ENCODE assay signal across 27 cellular contexts in genomic region chr6:138124096-138124495, GRCh38.
"Had no signal": no experiment of that assay in that cellular context is flagged by ENCODE, and none has a peak within 500 bp of the region (broad histone marks: within the 10 kb centered on the region; RNA-seq: fewer than 3 reads in every experiment).

No MANE protein-coding gene starts in this region.

- H3K4me3 ChIP-seq: stomach, suprapubic skin, testis, thoracic aorta, thyroid gland, tibial artery, tibial nerve, transverse colon, upper lobe of left lung, upper lobe of right lung, uterus, vagina had no signal

- FAIRE-seq: urothelium cell line had no signal

- H3K27me3 ChIP-seq: stomach, suprapubic skin, testis, thyroid gland, tibial artery, tibial nerve, transverse colon, upper lobe of left lung, upper lobe of right lung, uterus, vagina had no signal

- ATAC-seq: stimulated activated effector memory CD8-positive, alpha-beta T cell treated with anti-CD3 and anti-CD28 coated beads, Interleukin-12 subunit alpha, Interleukin-12 subunit beta, amount 100 ng/mL, for 72 hours; stimulated activated memory B cell treated with anti-CD40 and anti-IgM and Interleukin-4, amounts not matched to agents 10 μg/mL and 1 μg/mL and 100 μg/mL, for 72 hours; stimulated activated naive B cell treated with anti-CD40 and anti-IgM and Interleukin-4, amounts not matched to agents 10 μg/mL and 1 μg/mL and 100 μg/mL, for 72 hours; stimulated activated naive CD8-positive, alpha-beta T cell treated with anti-CD3 and anti-CD28 coated beads, Interleukin-15, amount 100 ng/mL, for 72 hours; stimulated activated naive CD8-positive, alpha-beta T cell treated with anti-CD3 and anti-CD28 coated beads, Interleukin-15, Interleukin-2, amounts not matched to agents 100 U/mL and 50 U/mL, for 24 hours; upper lobe of right lung had no signal

- H3K4me1 ChIP-seq: stomach, suprapubic skin, testis, thyroid gland, tibial artery, tibial nerve, transverse colon, upper lobe of left lung, upper lobe of right lung, uterus, vagina had no signal

- H3K9me3 ChIP-seq: stomach, suprapubic skin, testis, thyroid gland, tibial artery, tibial nerve, transverse colon, upper lobe of left lung, upper lobe of right lung, uterus, vagina had no signal

- H3K27ac ChIP-seq: stomach, suprapubic skin, testis, thoracic aorta, thyroid gland, tibial artery, tibial nerve, transverse colon, upper lobe of left lung, upper lobe of right lung, uterus, vagina had no signal

- DNase-seq: stimulated activated CD4-positive, alpha-beta T cell treated with anti-CD3 and anti-CD28 coated beads, Interleukin-2, amount 100 ng/mL, for 48 hours; stimulated activated CD4-positive, alpha-beta T cell treated with anti-CD3 and anti-CD28 coated beads, Interleukin-4, amount 100 ng/mL, for 1 hour; stimulated activated CD4-positive, alpha-beta T cell treated with anti-CD3 and anti-CD28 coated beads, Interleukin-4, amount 100 ng/mL, for 24 hours; stimulated activated CD4-positive, alpha-beta T cell treated with anti-CD3 and anti-CD28 coated beads, Interleukin-4, amount 100 ng/mL, for 4 hours; stimulated activated CD8-positive, alpha-beta memory T cell treated with anti-CD3 and anti-CD28 coated beads, Interleukin-4, amount 100 ng/mL, for 48 hours; stimulated activated naive B cell treated with anti-CD40 and anti-IgM and Interleukin-4, amounts not matched to agents 10 μg/mL and 1 μg/mL and 100 μg/mL, for 72 hours; stimulated activated naive CD4-positive, alpha-beta T cell; stimulated activated naive CD4-positive, alpha-beta T cell treated with Interleukin-2 at 50 U/mL for 16 hours; stimulated activated naive CD8-positive, alpha-beta T cell treated with anti-CD3 and anti-CD28 coated beads, Interleukin-15, amount 100 ng/mL, for 72 hours; stimulated activated naive CD8-positive, alpha-beta T cell treated with anti-CD3 and anti-CD28 coated beads, Interleukin-15, Interleukin-2, amounts not matched to agents 100 U/mL and 50 U/mL, for 24 hours; stomach; substantia nigra; testis; thyroid gland; tibial artery; transverse colon; trophoblast cell; upper lobe of left lung; upper lobe of right lung; uterus had no signal

- H3K36me3 ChIP-seq: stomach, suprapubic skin, thoracic aorta, thyroid gland, tibial artery, tibial nerve, transverse colon, upper lobe of left lung, upper lobe of right lung, uterus, vagina had no signal
